ENCODE assay signal across 8 cellular contexts in genomic region chr4:80007745-80008149, GRCh38.
DNase-seq lines count a peak whose midpoint lies in the region; ATAC-seq lines count a peak whose summit lies in the region.

No MANE protein-coding gene starts in this region.

- DNase-seq in dermis microvascular lymphatic vessel endothelial cell (ENCODE audit: low read depth in 2 of 2) (peak; percentile 21 to 78), cerebellum (ENCODE audit: low spot score) (no peak), DMS 273 treated with DMSO at 0.1 percent for 48 hours (lab: John Stamatoyannopoulos, UW) (no peak), HuH-7.5 (ENCODE audit: low spot score) (no peak)
- no peak for DNase-seq in stimulated activated CD4-positive, alpha-beta T cell treated with anti-CD3 and anti-CD28 coated beads, Interleukin-4, amount 100 ng/mL, for 4 hours

- ATAC-seq in GM18502 (IDR thresholded peaks at IDR 0.05; ENCODE audit: poor library complexity, unreplicated experiment) (peak; percentile 85), GM21381 (IDR thresholded peaks at IDR 0.05; ENCODE audit: unreplicated experiment) (peak; percentile 80), HG03378 (IDR thresholded peaks at IDR 0.05; ENCODE audit: unreplicated experiment) (peak; percentile 95)

Comparison
In these comparisons a context has a peak if more than half of its experiments do, and no peak if none do; other contexts are left out.
1. DNase-seq: peak in dermis microvascular lymphatic vessel endothelial cell (2 of 2); none in cerebellum (single experiment), DMS 273 treated with DMSO at 0.1 percent for 48 hours (single experiment), stimulated activated CD4-positive, alpha-beta T cell treated with anti-CD3 and anti-CD28 coated beads, Interleukin-4, amount 100 ng/mL, for 4 hours (0 of 2) and HuH-7.5 (single experiment).
2. Peak in every context shown above with its lines, with median percentiles within 50 percentile points of each other: ATAC-seq.